20 cellular contexts compared by ENCODE assay signal in the genomic region with DNA sequence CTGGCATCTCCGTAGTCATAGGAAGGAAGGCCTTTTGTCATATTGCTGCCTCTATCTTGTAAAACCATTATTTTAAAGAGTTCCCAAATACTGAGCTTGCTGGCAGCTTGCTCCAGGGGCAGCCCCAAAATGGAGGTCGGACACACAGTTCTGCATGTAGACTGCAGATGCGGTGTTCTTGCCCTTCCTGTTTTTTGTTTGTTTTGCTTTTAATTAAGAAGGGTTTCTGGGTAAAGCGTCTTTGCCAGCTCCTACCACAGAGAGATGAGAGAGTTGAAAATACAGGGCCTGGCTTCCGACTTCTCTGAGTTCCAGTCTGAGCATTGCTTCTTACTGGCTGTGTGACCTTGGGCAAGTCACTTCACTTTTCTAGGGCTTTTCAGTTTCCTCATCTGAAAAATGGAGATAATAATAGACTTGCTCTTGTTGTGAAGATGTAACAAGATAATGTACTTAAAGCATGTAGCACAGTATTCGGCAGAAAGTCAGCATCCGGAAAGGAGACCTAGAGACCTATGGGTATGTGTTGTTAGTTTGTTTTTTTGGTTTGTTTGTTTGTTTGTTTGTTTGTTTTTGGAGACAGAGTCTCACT.
DNase-seq lines count a peak whose midpoint lies in the region; ATAC-seq and TF ChIP-seq lines count a peak whose summit lies in the region.
"Had no signal": no experiment of that assay in that cellular context is flagged by ENCODE, and none has a peak within 500 bp of the region (broad histone marks: within the 10 kb centered on the region; RNA-seq: fewer than 3 reads in every experiment).

No MANE protein-coding gene starts in this region.

- H3K4me1 Mint-ChIP-seq in central memory CD8-positive, alpha-beta T cell, result peaks cover 10% of the 10 kb centered on the region
- H3K4me1 Mint-ChIP-seq in neural progenitor cell, result peaks cover 36% of the 10 kb centered on the region
- H3K4me1 Mint-ChIP-seq in activated CD8-positive, alpha-beta T cell treated with anti-CD3 and anti-CD28 coated beads, Interleukin-2, amount 10 ng/mL, durations not matched to agents 7 days and 5 days (ENCODE audit: low read depth), result peaks cover 3% of the 10 kb centered on the region
- H3K4me1 Mint-ChIP-seq: B cell had no signal

- POLR2A ChIA-PET in activated CD8-positive, alpha-beta T cell treated with anti-CD3 and anti-CD28 coated beads, Interleukin-2, amount 10 ng/mL, durations not matched to agents 7 days and 5 days (lab: Charles Lee), result interaction anchor here (2.1 kb wide), 1 partner anchor 9 kb away, joined by 9 read pairs; no protein-coding TSS in a partner anchor
- POLR2A ChIA-PET in OCI-LY7 (lab: Charles Lee), result no interaction called here

- peaks cover 3% of the 10 kb centered on the region for H3K36me3 Mint-ChIP-seq in central memory CD8-positive, alpha-beta T cell (ENCODE audit: insufficient read depth)
- no peaks in the 10 kb centered on the region for H3K36me3 Mint-ChIP-seq in neural progenitor cell
- no peaks in the 10 kb centered on the region for H3K36me3 Mint-ChIP-seq in activated CD8-positive, alpha-beta T cell treated with anti-CD3 and anti-CD28 coated beads, Interleukin-2, amount 10 ng/mL, durations not matched to agents 7 days and 5 days (ENCODE audit: low read depth)

- H3K9me3 Mint-ChIP-seq in central memory CD8-positive, alpha-beta T cell, result no peaks in the 10 kb centered on the region
- no peaks in the 10 kb centered on the region for H3K9me3 Mint-ChIP-seq in neural progenitor cell
- peaks cover 4% of the 10 kb centered on the region for H3K9me3 Mint-ChIP-seq in activated CD8-positive, alpha-beta T cell treated with anti-CD3 and anti-CD28 coated beads, Interleukin-2, amount 10 ng/mL, durations not matched to agents 7 days and 5 days (ENCODE audit: insufficient read depth)
- H3K9me3 Mint-ChIP-seq: CD4-positive, alpha-beta T cell; HFFc6 had no signal

- H3K4me3 ChIP-seq in OCI-LY3 (ENCODE audit: low read length) (no peak overlapping the region), neural progenitor cell (no peak overlapping the region), OCI-LY7 (ENCODE audit: low read depth, low read length, poor library complexity, severe bottlenecking) (no peak overlapping the region)
- H3K4me3 ChIP-seq: BLaER1 treated with 17β-estradiol and CSF1 and Interleukin-3, amounts not matched to agents 10 nM and 100 nM had no signal

- H3K27me3 ChIP-seq in OCI-LY3 (ENCODE audit: low read depth, low read length) (no peaks in the 10 kb centered on the region), neural progenitor cell (no peaks in the 10 kb centered on the region)
- H3K27me3 ChIP-seq: BLaER1 treated with 17β-estradiol and CSF1 and Interleukin-3, amounts not matched to agents 10 nM and 100 nM had no signal

- TF ChIP-seq CTCF in C4-2B (conservative IDR thresholded peaks at IDR 0.05), result no peak
- no peak for TF ChIP-seq CTCF in OCI-LY3 (IDR thresholded peaks at IDR 0.05; ENCODE audit: low read depth, low read length)
- no peak for TF ChIP-seq CTCF in neural progenitor cell (IDR thresholded peaks at IDR 0.05)
- TF ChIP-seq CTCF in OCI-LY7 (conservative IDR thresholded peaks at IDR 0.05; ENCODE audit: low read length), result no peak

- intact Hi-C loops in OCI-LY7 (cut with micrococcal nuclease; ENCODE audit: unreplicated experiment), result no loop called here

- no peak overlapping the region for H3K4me3 Mint-ChIP-seq in central memory CD8-positive, alpha-beta T cell
- H3K4me3 Mint-ChIP-seq in neural progenitor cell, result no peak overlapping the region
- no peak overlapping the region for H3K4me3 Mint-ChIP-seq in activated CD8-positive, alpha-beta T cell treated with anti-CD3 and anti-CD28 coated beads, Interleukin-2, amount 10 ng/mL, durations not matched to agents 7 days and 5 days
- H3K4me3 Mint-ChIP-seq: B cell; CD4-positive, alpha-beta T cell; HFFc6 had no signal

- H3K27ac Mint-ChIP-seq in central memory CD8-positive, alpha-beta T cell (ENCODE audit: low read depth), result peak overlapping the region; percentile 44
- H3K27ac Mint-ChIP-seq in neural progenitor cell, result peak overlapping the region; percentile 80
- H3K27ac Mint-ChIP-seq in activated CD8-positive, alpha-beta T cell treated with anti-CD3 and anti-CD28 coated beads, Interleukin-2, amount 10 ng/mL, durations not matched to agents 7 days and 5 days, result no peak overlapping the region
- H3K27ac Mint-ChIP-seq: B cell; CD4-positive, alpha-beta T cell; HFFc6 had no signal

- H3K27ac ChIP-seq in C4-2B, result peak overlapping the region; percentile 50
- no peak overlapping the region; the same call in 1 of the 2 replicates for H3K27ac ChIP-seq in OCI-LY3 (ENCODE audit: low read length)
- H3K27ac ChIP-seq in neural progenitor cell, result no peak overlapping the region
- H3K27ac ChIP-seq in OCI-LY7 (ENCODE audit: low read depth, low read length, poor library complexity, severe bottlenecking), result no peak overlapping the region
- H3K27ac ChIP-seq: HL-60 had no signal

- H4K20me1 ChIP-seq in OCI-LY3 (ENCODE audit: insufficient read depth, low read length) (no peaks in the 10 kb centered on the region), neural progenitor cell (ENCODE audit: low read depth) (no peaks in the 10 kb centered on the region), OCI-LY7 (ENCODE audit: insufficient read depth, low read length) (no peaks in the 10 kb centered on the region)

- H3K9me2 ChIP-seq in OCI-LY7 (ENCODE audit: insufficient read depth, low read length), result no peaks in the 10 kb centered on the region

- H3K36me3 ChIP-seq in OCI-LY3 (replicated peaks; ENCODE audit: low read depth, low read length), result no peaks in the 10 kb centered on the region
- H3K36me3 ChIP-seq in neural progenitor cell, result no peaks in the 10 kb centered on the region
- no peaks in the 10 kb centered on the region for H3K36me3 ChIP-seq in OCI-LY7 (ENCODE audit: insufficient read depth, low read length)

- H3K9me3 ChIP-seq in OCI-LY3 (ENCODE audit: insufficient read depth, low read length) (no peaks in the 10 kb centered on the region), neural progenitor cell (ENCODE audit: low read depth) (no peaks in the 10 kb centered on the region), OCI-LY7 (ENCODE audit: low read length) (no peaks in the 10 kb centered on the region)

- CTCF ChIA-PET in activated CD8-positive, alpha-beta T cell treated with anti-CD3 and anti-CD28 coated beads, Interleukin-2, amount 10 ng/mL, durations not matched to agents 7 days and 5 days (lab: Charles Lee), result interaction anchor here (1.2 kb wide), 1 partner anchor 64 kb away, joined by 3 read pairs; no protein-coding TSS in a partner anchor
- CTCF ChIA-PET in OCI-LY7 (lab: Charles Lee; ENCODE audit: unreplicated experiment), result no interaction called here

- H3K27me3 Mint-ChIP-seq in central memory CD8-positive, alpha-beta T cell, result no peaks in the 10 kb centered on the region
- H3K27me3 Mint-ChIP-seq in neural progenitor cell (ENCODE audit: insufficient read depth, low read depth), result peaks cover 10% of the 10 kb centered on the region
- H3K27me3 Mint-ChIP-seq in activated CD8-positive, alpha-beta T cell treated with anti-CD3 and anti-CD28 coated beads, Interleukin-2, amount 10 ng/mL, durations not matched to agents 7 days and 5 days (ENCODE audit: low read depth), result peaks cover 2% of the 10 kb centered on the region
- H3K27me3 Mint-ChIP-seq: B cell; CD4-positive, alpha-beta T cell had no signal

- no peak for DNase-seq in central memory CD8-positive, alpha-beta T cell (ENCODE audit: low spot score in 2 of 2)
- no peak for DNase-seq in neural progenitor cell (ENCODE audit: low spot score)
- no peak for DNase-seq in activated CD8-positive, alpha-beta T cell treated with anti-CD3 and anti-CD28 coated beads, Interleukin-2, amount 10 ng/mL, durations not matched to agents 7 days and 5 days
- no peak for DNase-seq in SIG-M5 (lab: John Stamatoyannopoulos, UW)
- DNase-seq in DMS53 treated with DMSO at 0.1 percent for 48 hours (lab: John Stamatoyannopoulos, UW; ENCODE audit: unreplicated experiment), result no peak
- DNase-seq in OCI-LY7 (ENCODE audit: low spot score), result no peak
- DNase-seq: 8988T; CD4-positive, alpha-beta T cell; DMS153; DMS79 treated with DMSO at 0.1 percent for 48 hours; GF-D8; GOT3; H7; HFFc6 had no signal

- no TSS peak for BruUV-seq in OCI-LY7 (replicated peaks; lab: Mats Ljungman, UMichigan)

- 0 out of 2 replicates have a peak overlapping the region, but pooled peaks have one; percentile 3 for H3K4me2 ChIP-seq in OCI-LY3 (ENCODE audit: low read length)
- no peak overlapping the region for H3K4me2 ChIP-seq in neural progenitor cell
- no peak overlapping the region for H3K4me2 ChIP-seq in OCI-LY7 (ENCODE audit: low read length)

- no peaks in the 10 kb centered on the region for H3K79me2 ChIP-seq in OCI-LY3 (ENCODE audit: low read length)
- no peaks in the 10 kb centered on the region for H3K79me2 ChIP-seq in neural progenitor cell (ENCODE audit: low read depth)
- no peaks in the 10 kb centered on the region for H3K79me2 ChIP-seq in OCI-LY7 (ENCODE audit: insufficient read depth, low read depth, low read length)

- H3F3A ChIP-seq in neural progenitor cell (ENCODE audit: low read depth), result peaks cover 5% of the 10 kb centered on the region

- peaks cover 26% of the 10 kb centered on the region for H3K4me1 ChIP-seq in OCI-LY3 (ENCODE audit: low read length)
- no peaks in the 10 kb centered on the region for H3K4me1 ChIP-seq in neural progenitor cell
- no peaks in the 10 kb centered on the region for H3K4me1 ChIP-seq in OCI-LY7 (ENCODE audit: insufficient read depth, low read length, poor library complexity, severe bottlenecking)

- ATAC-seq in central memory CD8-positive, alpha-beta T cell (replicated peaks; ENCODE audit: extremely low read depth, poor library complexity, severe bottlenecking), result no peak
- ATAC-seq in activated CD8-positive, alpha-beta T cell treated with anti-CD3 and anti-CD28 coated beads, Interleukin-2, amount 10 ng/mL, durations not matched to agents 7 days and 5 days, result no peak
- ATAC-seq: HCT116 had no signal

- H2AFZ ChIP-seq in OCI-LY3 (ENCODE audit: low read depth, low read length) (no peak overlapping the region), neural progenitor cell (replicated peaks) (no peak overlapping the region), OCI-LY7 (ENCODE audit: low read length) (no peak overlapping the region)

- H3K9ac ChIP-seq in OCI-LY3 (ENCODE audit: low read length) (no peak overlapping the region), neural progenitor cell (no peak overlapping the region)
